Comparison of ENCODE assay signal across 1 cellular context in the genomic region with DNA sequence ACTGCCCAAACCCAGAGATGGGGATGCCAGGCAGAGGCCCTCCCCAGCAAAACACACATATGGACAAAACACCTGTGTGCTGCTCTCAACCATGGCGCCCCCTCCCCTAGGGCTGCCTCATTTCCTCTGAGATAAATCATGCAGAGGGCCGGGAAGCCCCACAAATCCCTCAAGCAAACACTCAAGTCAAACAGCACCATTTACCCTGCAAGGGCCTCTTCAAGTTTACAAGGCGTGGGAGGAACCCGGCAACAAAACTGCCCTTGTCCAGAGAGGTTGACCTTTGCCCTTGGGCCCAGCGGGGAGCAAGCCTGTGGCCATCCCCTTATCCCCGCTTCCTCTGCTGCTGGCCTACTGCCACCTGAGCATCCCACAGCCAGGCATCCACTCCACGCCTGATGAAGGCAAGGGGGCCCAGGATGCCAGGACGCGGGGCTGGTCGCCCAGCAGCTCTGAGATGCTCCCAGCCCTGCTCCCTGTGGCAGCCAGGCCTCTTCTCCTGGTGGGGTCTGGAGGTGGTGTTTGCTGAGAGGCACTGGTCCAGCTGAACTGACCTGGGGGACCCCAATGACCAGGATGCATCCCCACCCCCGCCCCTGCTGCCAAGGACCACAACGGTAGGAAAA.
TF ChIP-seq lines count a peak whose summit lies in the region.

No MANE protein-coding gene starts in this region.

TF ChIP-seq in HepG2, 621 proteins besides CTCF, POLR2A, EP300 and RAD21 (continued from another document and continues in another):
- TF ChIP-seq, protein P1, sequence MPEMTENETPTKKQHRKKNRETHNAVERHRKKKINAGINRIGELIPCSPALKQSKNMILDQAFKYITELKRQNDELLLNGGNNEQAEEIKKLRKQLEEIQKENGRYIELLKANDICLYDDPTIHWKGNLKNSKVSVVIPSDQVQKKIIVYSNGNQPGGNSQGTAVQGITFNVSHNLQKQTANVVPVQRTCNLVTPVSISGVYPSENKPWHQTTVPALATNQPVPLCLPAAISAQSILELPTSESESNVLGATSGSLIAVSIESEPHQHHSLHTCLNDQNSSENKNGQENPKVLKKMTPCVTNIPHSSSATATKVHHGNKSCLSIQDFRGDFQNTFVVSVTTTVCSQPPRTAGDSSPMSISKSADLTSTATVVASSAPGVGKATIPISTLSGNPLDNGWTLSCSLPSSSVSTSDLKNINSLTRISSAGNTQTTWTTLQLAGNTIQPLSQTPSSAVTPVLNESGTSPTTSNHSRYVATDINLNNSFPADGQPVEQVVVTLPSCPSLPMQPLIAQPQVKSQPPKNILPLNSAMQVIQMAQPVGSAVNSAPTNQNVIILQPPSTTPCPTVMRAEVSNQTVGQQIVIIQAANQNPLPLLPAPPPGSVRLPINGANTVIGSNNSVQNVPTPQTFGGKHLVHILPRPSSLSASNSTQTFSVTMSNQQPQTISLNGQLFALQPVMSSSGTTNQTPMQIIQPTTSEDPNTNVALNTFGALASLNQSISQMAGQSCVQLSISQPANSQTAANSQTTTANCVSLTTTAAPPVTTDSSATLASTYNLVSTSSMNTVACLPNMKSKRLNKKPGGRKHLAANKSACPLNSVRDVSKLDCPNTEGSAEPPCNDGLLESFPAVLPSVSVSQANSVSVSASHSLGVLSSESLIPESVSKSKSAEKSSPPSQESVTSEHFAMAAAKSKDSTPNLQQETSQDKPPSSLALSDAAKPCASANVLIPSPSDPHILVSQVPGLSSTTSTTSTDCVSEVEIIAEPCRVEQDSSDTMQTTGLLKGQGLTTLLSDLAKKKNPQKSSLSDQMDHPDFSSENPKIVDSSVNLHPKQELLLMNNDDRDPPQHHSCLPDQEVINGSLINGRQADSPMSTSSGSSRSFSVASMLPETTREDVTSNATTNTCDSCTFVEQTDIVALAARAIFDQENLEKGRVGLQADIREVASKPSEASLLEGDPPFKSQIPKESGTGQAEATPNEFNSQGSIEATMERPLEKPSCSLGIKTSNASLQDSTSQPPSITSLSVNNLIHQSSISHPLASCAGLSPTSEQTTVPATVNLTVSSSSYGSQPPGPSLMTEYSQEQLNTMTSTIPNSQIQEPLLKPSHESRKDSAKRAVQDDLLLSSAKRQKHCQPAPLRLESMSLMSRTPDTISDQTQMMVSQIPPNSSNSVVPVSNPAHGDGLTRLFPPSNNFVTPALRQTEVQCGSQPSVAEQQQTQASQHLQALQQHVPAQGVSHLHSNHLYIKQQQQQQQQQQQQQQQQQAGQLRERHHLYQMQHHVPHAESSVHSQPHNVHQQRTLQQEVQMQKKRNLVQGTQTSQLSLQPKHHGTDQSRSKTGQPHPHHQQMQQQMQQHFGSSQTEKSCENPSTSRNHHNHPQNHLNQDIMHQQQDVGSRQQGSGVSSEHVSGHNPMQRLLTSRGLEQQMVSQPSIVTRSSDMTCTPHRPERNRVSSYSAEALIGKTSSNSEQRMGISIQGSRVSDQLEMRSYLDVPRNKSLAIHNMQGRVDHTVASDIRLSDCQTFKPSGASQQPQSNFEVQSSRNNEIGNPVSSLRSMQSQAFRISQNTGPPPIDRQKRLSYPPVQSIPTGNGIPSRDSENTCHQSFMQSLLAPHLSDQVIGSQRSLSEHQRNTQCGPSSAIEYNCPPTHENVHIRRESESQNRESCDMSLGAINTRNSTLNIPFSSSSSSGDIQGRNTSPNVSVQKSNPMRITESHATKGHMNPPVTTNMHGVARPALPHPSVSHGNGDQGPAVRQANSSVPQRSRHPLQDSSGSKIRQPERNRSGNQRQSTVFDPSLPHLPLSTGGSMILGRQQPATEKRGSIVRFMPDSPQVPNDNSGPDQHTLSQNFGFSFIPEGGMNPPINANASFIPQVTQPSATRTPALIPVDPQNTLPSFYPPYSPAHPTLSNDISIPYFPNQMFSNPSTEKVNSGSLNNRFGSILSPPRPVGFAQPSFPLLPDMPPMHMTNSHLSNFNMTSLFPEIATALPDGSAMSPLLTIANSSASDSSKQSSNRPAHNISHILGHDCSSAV (CRISPR knock-in tag; IDR thresholded peaks at IDR 0.05; ENCODE audit: borderline replicate concordance) = no peak
- TF ChIP-seq NR2F2 (IDR thresholded peaks at IDR 0.05; ENCODE audit: borderline replicate concordance, low read depth) (peak; percentile 97), MTF2 (CRISPR knock-in tag; IDR thresholded peaks at IDR 0.05; ENCODE audit: borderline replicate concordance) (no peak), KLF15 (CRISPR knock-in tag; IDR thresholded peaks at IDR 0.05; ENCODE audit: borderline replicate concordance) (peak; percentile 60; the same call in 1 of the 2 replicates), GLI4 (CRISPR knock-in tag; IDR thresholded peaks at IDR 0.05; ENCODE audit: borderline replicate concordance) (no peak), CENPT (CRISPR knock-in tag; IDR thresholded peaks at IDR 0.05; ENCODE audit: low read depth) (0 out of 2 replicates have a peak, but pooled peaks have one; percentile 26), NFYC (CRISPR knock-in tag; IDR thresholded peaks at IDR 0.05) (peak; percentile 47), KLF16 (CRISPR knock-in tag; IDR thresholded peaks at IDR 0.05) (peak in 1 of 2 experiments; percentile 91; a peak in 2 of 4 replicates), ZBTB7B (CRISPR knock-in tag; IDR thresholded peaks at IDR 0.05) (peak; percentile 96), ZNF496 (CRISPR knock-in tag; IDR thresholded peaks at IDR 0.05; ENCODE audit: insufficient replicate concordance) (no peak), HDAC6 (IDR thresholded peaks at IDR 0.05; ENCODE audit: low read depth, low read length) (no peak), ZSCAN30 (CRISPR knock-in tag; IDR thresholded peaks at IDR 0.05) (peak; percentile 79; the same call in 1 of the 2 replicates), HOXA5 (CRISPR knock-in tag; IDR thresholded peaks at IDR 0.05) (peak; percentile 81; the same call in 1 of the 2 replicates), ZNF547 (CRISPR knock-in tag; IDR thresholded peaks at IDR 0.05) (peak; percentile 40; the same call in 1 of the 2 replicates), ZNF577 (CRISPR knock-in tag; IDR thresholded peaks at IDR 0.05; ENCODE audit: borderline replicate concordance, low read depth) (no peak), PAF1 (CRISPR knock-in tag; IDR thresholded peaks at IDR 0.05) (no peak), NFE2L2 (IDR thresholded peaks at IDR 0.05; ENCODE audit: low read length) (no peak), MEIS1 (CRISPR knock-in tag; IDR thresholded peaks at IDR 0.05; ENCODE audit: borderline replicate concordance) (peak; percentile 93), ELF4 (CRISPR knock-in tag; IDR thresholded peaks at IDR 0.05; ENCODE audit: borderline replicate concordance) (no peak), ZNF460 (CRISPR knock-in tag; IDR thresholded peaks at IDR 0.05; ENCODE audit: borderline replicate concordance) (peak; percentile 73; the same call in 1 of the 2 replicates), RBAK (CRISPR knock-in tag; IDR thresholded peaks at IDR 0.05) (no peak; the same call in 1 of the 2 replicates), ZBTB3 (CRISPR knock-in tag; IDR thresholded peaks at IDR 0.05; ENCODE audit: borderline replicate concordance, low read depth) (peak; percentile 68; the same call in 1 of the 2 replicates), ZNF432 (CRISPR knock-in tag; IDR thresholded peaks at IDR 0.05; ENCODE audit: borderline replicate concordance) (no peak), RBFOX2 (IDR thresholded peaks at IDR 0.05; ENCODE audit: low read depth, low read length) (peak; percentile 39; the same call in 1 of the 2 replicates), ZNF749 (CRISPR knock-in tag; IDR thresholded peaks at IDR 0.05; ENCODE audit: borderline replicate concordance) (peak; percentile 94; the same call in 1 of the 2 replicates), DR1 (CRISPR knock-in tag; IDR thresholded peaks at IDR 0.05) (peak; percentile 56; the same call in 1 of the 2 replicates), GABPB1 (CRISPR knock-in tag; IDR thresholded peaks at IDR 0.05) (peak; percentile 70), ZFP82 (CRISPR knock-in tag; IDR thresholded peaks at IDR 0.05; ENCODE audit: borderline replicate concordance) (no peak; the same call in 1 of the 2 replicates), ESRRA (CRISPR knock-in tag; IDR thresholded peaks at IDR 0.05; ENCODE audit: low read depth) (no peak; the same call in none of the 2 replicates), KLF9 (CRISPR knock-in tag; IDR thresholded peaks at IDR 0.05; ENCODE audit: low read depth) (no peak; the same call in 1 of the 2 replicates), WIZ (CRISPR knock-in tag; IDR thresholded peaks at IDR 0.05) (0 out of 2 replicates have a peak, but pooled peaks have one; percentile 23), ZFP90 (CRISPR knock-in tag; IDR thresholded peaks at IDR 0.05; ENCODE audit: borderline replicate concordance) (no peak; the same call in 1 of the 2 replicates), XRCC5 (optimal IDR thresholded peaks at IDR 0.05; ENCODE audit: low read length) (peak; percentile 86), JUN (CRISPR knock-in tag; IDR thresholded peaks at IDR 0.05) (peak; percentile 77; the same call in 1 of the 2 replicates), KLF11 (CRISPR knock-in tag; IDR thresholded peaks at IDR 0.05) (no peak), ZNF563 (CRISPR knock-in tag; IDR thresholded peaks at IDR 0.05) (no peak), ZNF598 (CRISPR knock-in tag; IDR thresholded peaks at IDR 0.05; ENCODE audit: borderline replicate concordance) (peak; percentile 49; the same call in 1 of the 2 replicates), ZNF788 (CRISPR knock-in tag; IDR thresholded peaks at IDR 0.05; ENCODE audit: borderline replicate concordance) (peak; percentile 93; the same call in 1 of the 2 replicates), TBL1XR1 (IDR thresholded peaks at IDR 0.05; ENCODE audit: borderline replicate concordance, low read length, partially characterized antibody) (no peak), ZC3H13 (CRISPR knock-in tag; IDR thresholded peaks at IDR 0.05) (no peak), KDM1A (CRISPR knock-in tag; IDR thresholded peaks at IDR 0.05) (peak; percentile 98)
- TF ChIP-seq, protein P2, sequence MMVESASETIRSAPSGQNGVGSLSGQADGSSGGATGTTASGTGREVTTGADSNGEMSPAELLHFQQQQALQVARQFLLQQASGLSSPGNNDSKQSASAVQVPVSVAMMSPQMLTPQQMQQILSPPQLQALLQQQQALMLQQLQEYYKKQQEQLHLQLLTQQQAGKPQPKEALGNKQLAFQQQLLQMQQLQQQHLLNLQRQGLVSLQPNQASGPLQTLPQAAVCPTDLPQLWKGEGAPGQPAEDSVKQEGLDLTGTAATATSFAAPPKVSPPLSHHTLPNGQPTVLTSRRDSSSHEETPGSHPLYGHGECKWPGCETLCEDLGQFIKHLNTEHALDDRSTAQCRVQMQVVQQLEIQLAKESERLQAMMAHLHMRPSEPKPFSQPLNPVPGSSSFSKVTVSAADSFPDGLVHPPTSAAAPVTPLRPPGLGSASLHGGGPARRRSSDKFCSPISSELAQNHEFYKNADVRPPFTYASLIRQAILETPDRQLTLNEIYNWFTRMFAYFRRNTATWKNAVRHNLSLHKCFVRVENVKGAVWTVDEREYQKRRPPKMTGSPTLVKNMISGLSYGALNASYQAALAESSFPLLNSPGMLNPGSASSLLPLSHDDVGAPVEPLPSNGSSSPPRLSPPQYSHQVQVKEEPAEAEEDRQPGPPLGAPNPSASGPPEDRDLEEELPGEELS (CRISPR knock-in tag; IDR thresholded peaks at IDR 0.05) = peak; percentile 97
- TF ChIP-seq, protein P3, sequence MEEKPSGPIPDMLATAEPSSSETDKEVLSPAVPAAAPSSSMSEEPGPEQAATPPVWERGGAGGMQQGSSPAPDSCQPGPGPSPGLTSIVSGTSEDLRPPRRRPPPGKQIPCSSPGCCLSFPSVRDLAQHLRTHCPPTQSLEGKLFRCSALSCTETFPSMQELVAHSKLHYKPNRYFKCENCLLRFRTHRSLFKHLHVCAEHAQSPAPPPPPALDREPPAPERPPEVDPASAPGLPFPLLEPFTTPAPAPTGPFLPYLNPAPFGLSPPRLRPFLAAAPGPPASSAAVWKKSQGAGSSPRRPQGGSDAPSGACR (CRISPR knock-in tag; IDR thresholded peaks at IDR 0.05) = no peak
- TF ChIP-seq, protein P4, sequence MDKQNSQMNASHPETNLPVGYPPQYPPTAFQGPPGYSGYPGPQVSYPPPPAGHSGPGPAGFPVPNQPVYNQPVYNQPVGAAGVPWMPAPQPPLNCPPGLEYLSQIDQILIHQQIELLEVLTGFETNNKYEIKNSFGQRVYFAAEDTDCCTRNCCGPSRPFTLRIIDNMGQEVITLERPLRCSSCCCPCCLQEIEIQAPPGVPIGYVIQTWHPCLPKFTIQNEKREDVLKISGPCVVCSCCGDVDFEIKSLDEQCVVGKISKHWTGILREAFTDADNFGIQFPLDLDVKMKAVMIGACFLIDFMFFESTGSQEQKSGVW (CRISPR knock-in tag; IDR thresholded peaks at IDR 0.05; ENCODE audit: borderline replicate concordance) = no peak
- TF ChIP-seq, protein P5, sequence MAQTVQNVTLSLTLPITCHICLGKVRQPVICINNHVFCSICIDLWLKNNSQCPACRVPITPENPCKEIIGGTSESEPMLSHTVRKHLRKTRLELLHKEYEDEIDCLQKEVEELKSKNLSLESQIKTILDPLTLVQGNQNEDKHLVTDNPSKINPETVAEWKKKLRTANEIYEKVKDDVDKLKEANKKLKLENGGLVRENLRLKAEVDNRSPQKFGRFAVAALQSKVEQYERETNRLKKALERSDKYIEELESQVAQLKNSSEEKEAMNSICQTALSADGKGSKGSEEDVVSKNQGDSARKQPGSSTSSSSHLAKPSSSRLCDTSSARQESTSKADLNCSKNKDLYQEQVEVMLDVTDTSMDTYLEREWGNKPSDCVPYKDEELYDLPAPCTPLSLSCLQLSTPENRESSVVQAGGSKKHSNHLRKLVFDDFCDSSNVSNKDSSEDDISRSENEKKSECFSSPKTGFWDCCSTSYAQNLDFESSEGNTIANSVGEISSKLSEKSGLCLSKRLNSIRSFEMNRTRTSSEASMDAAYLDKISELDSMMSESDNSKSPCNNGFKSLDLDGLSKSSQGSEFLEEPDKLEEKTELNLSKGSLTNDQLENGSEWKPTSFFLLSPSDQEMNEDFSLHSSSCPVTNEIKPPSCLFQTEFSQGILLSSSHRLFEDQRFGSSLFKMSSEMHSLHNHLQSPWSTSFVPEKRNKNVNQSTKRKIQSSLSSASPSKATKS (CRISPR knock-in tag; IDR thresholded peaks at IDR 0.05) = no peak
- TF ChIP-seq, protein P6, sequence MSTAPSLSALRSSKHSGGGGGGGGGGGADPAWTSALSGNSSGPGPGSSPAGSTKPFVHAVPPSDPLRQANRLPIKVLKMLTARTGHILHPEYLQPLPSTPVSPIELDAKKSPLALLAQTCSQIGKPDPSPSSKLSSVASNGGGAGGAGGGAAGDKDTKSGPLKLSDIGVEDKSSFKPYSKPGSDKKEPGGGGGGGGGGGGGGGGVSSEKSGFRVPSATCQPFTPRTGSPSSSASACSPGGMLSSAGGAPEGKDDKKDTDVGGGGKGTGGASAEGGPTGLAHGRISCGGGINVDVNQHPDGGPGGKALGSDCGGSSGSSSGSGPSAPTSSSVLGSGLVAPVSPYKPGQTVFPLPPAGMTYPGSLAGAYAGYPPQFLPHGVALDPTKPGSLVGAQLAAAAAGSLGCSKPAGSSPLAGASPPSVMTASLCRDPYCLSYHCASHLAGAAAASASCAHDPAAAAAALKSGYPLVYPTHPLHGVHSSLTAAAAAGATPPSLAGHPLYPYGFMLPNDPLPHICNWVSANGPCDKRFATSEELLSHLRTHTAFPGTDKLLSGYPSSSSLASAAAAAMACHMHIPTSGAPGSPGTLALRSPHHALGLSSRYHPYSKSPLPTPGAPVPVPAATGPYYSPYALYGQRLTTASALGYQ (CRISPR knock-in tag; IDR thresholded peaks at IDR 0.05) = peak; percentile 99
